ENCODE assay signal across 25 cellular contexts in genomic region chr12:74489543-74489942, GRCh38. TPM values are rescaled to one million over a fixed set of nuclear protein-coding genes. Genes with fewer than 3 reads are reported as not detected.
DNase-seq lines count a peak whose midpoint lies in the region; ATAC-seq and TF ChIP-seq lines count a peak whose summit lies in the region.
"Had no signal": no experiment of that assay in that cellular context is flagged by ENCODE, and none has a peak within 500 bp of the region (broad histone marks: within the 10 kb centered on the region; RNA-seq: fewer than 3 reads in every experiment).

No MANE protein-coding gene starts in this region.

- peak overlapping the region; percentile 27 to 66 for H3K27ac Mint-ChIP-seq in natural killer cell treated with Interleukin-12 subunit alpha and Interleukin-12 subunit beta and Interleukin-15 and Interleukin-18, amount 100 ng/mL, for 72 hours
- H3K27ac Mint-ChIP-seq: activated B cell treated with CpG ODN at 0.5 μM for 24 hours; activated naive CD4-positive, alpha-beta T cell treated with anti-CD3 and anti-CD28 coated beads, Interleukin-2, amount 50 U/mL, for 72 hours; activated T-helper 2 cell treated with anti-CD3 and anti-CD28 coated beads, Interferon-gamma antibody, Interleukin-2, Interleukin-4, amounts not matched to agents 10 μg/mL and 5 μg/mL and 100 μg/mL, durations not matched to agents 14 hours and 24 hours and 36 hours; CD8-positive, alpha-beta T cell had no signal

- no peak for TF ChIP-seq CTCF in tibial nerve (IDR thresholded peaks at IDR 0.05)

- peaks cover 43 to 44% of the 10 kb centered on the region in 2 donors for H3K4me1 Mint-ChIP-seq in natural killer cell treated with Interleukin-12 subunit alpha and Interleukin-12 subunit beta and Interleukin-15 and Interleukin-18, amount 100 ng/mL, for 72 hours (ENCODE audit: low read depth in 2 of 2)

- no peaks in the 10 kb centered on the region for H3K9me3 Mint-ChIP-seq in natural killer cell treated with Interleukin-12 subunit alpha and Interleukin-12 subunit beta and Interleukin-15 and Interleukin-18, amount 100 ng/mL, for 72 hours
- H3K9me3 Mint-ChIP-seq: activated B cell treated with CpG ODN at 0.5 μM for 24 hours; activated naive CD4-positive, alpha-beta T cell treated with anti-CD3 and anti-CD28 coated beads, Interleukin-2, amount 50 U/mL, for 72 hours; activated T-helper 2 cell treated with anti-CD3 and anti-CD28 coated beads, Interferon-gamma antibody, Interleukin-2, Interleukin-4, amounts not matched to agents 10 μg/mL and 5 μg/mL and 100 μg/mL, durations not matched to agents 14 hours and 24 hours and 36 hours; CD8-positive, alpha-beta T cell had no signal

- H3K27me3 ChIP-seq in tibial nerve, result no peaks in the 10 kb centered on the region
- H3K27me3 ChIP-seq: upper lobe of right lung had no signal

- TF ChIP-seq EP300 in tibial nerve (IDR thresholded peaks at IDR 0.05), result no peak

- DNase-seq in OCI-M1 (lab: John Stamatoyannopoulos, UW), result peak; percentile 23
- DNase-seq in natural killer cell treated with Interleukin-12 subunit alpha and Interleukin-12 subunit beta and Interleukin-15 and Interleukin-18, amount 100 ng/mL, for 72 hours (ENCODE audit: low spot score), result no peak
- no peak for DNase-seq in inferior parietal cortex (ENCODE audit: extremely low spot score)
- DNase-seq in HUDEP-2 (lab: John Stamatoyannopoulos, UW; ENCODE audit: unreplicated experiment in 76 of 76), result no peak
- no peak for DNase-seq in NCI-H146 (lab: John Stamatoyannopoulos, UW)
- DNase-seq in tibial nerve (ENCODE audit: low spot score in 2 of 2), result no peak
- DNase-seq: activated B cell treated with CpG ODN at 0.5 μM for 24 hours; CD8-positive, alpha-beta T cell; central memory CD4-positive, alpha-beta T cell; glutamatergic neuron; IMR-90; NCI-H1105 treated with DMSO at 0.1 percent for 48 hours; NCI-H2081; NCI-H226; SHP77; stimulated activated CD4-positive, alpha-beta T cell treated with anti-CD3 and anti-CD28 coated beads, Interleukin-2, amount 100 ng/mL, for 24 hours; substantia nigra; T1000; upper lobe of right lung had no signal

- no peaks in the 10 kb centered on the region for H3K27me3 Mint-ChIP-seq in natural killer cell treated with Interleukin-12 subunit alpha and Interleukin-12 subunit beta and Interleukin-15 and Interleukin-18, amount 100 ng/mL, for 72 hours
- H3K27me3 Mint-ChIP-seq: activated B cell treated with CpG ODN at 0.5 μM for 24 hours had no signal

- no peak overlapping the region for H3K4me3 ChIP-seq in tibial nerve
- H3K4me3 ChIP-seq: HAP-1, smooth muscle cell, upper lobe of right lung had no signal

- H3K36me3 Mint-ChIP-seq in natural killer cell treated with Interleukin-12 subunit alpha and Interleukin-12 subunit beta and Interleukin-15 and Interleukin-18, amount 100 ng/mL, for 72 hours, result no peaks in the 10 kb centered on the region
- H3K36me3 Mint-ChIP-seq: activated naive CD4-positive, alpha-beta T cell treated with anti-CD3 and anti-CD28 coated beads, Interleukin-2, amount 50 U/mL, for 72 hours; CD8-positive, alpha-beta T cell had no signal

- ATAC-seq in GM18868 (IDR thresholded peaks at IDR 0.05; ENCODE audit: unreplicated experiment) (peak; percentile 26), GM21528 (IDR thresholded peaks at IDR 0.05; ENCODE audit: low FRiP score, unreplicated experiment) (peak; percentile 30)
- ATAC-seq in natural killer cell treated with Interleukin-12 subunit alpha and Interleukin-12 subunit beta and Interleukin-15 and Interleukin-18, amount 100 ng/mL, for 72 hours, result no peak
- ATAC-seq: CD8-positive, alpha-beta T cell; upper lobe of right lung had no signal

- no peaks in the 10 kb centered on the region for H3K9me3 ChIP-seq in tibial nerve
- H3K9me3 ChIP-seq: HAP-1, upper lobe of right lung had no signal

- peaks cover 0 to 4% (median 0%) of the 10 kb centered on the region in 4 donors for H3K4me1 ChIP-seq in tibial nerve
- H3K4me1 ChIP-seq: HAP-1, upper lobe of right lung had no signal

- no peaks in the 10 kb centered on the region for H3K36me3 ChIP-seq in tibial nerve
- H3K36me3 ChIP-seq: HAP-1, upper lobe of right lung had no signal

- no peak overlapping the region for H3K27ac ChIP-seq in tibial nerve
- H3K27ac ChIP-seq: upper lobe of right lung had no signal

- peak overlapping the region; percentile 56 for H3K4me3 Mint-ChIP-seq in natural killer cell treated with Interleukin-12 subunit alpha and Interleukin-12 subunit beta and Interleukin-15 and Interleukin-18, amount 100 ng/mL, for 72 hours

- TF ChIP-seq POLR2A in tibial nerve (IDR thresholded peaks at IDR 0.05), result no peak

- 68 to 69% methylated on average over 2 of the region's 2 CpGs for WGBS in tibial nerve, 2 donors

RNA-seq across cellular contexts. Expression of gene ATXN7L3B, which starts 48.1 kb away (rescaled TPM):
- 10 to 100 TPM; 18.4 to 22.0 TPM for total RNA-seq in natural killer cell treated with Interleukin-12 subunit alpha and Interleukin-12 subunit beta and Interleukin-15 and Interleukin-18, amount 100 ng/mL, for 72 hours
- 10 to 100 TPM; 15.3 to 22.0 (median 18.5) TPM for total RNA-seq in tibial nerve

Comparison
In these comparisons a context has a peak if more than half of its experiments do, and no peak if none do; other contexts are left out.
1. ATAC-seq: peak in GM18868 (single experiment) and GM21528 (single experiment); none in natural killer cell treated with Interleukin-12 subunit alpha and Interleukin-12 subunit beta and Interleukin-15 and Interleukin-18, amount 100 ng/mL, for 72 hours (0 of 2).